In the genomic region with DNA sequence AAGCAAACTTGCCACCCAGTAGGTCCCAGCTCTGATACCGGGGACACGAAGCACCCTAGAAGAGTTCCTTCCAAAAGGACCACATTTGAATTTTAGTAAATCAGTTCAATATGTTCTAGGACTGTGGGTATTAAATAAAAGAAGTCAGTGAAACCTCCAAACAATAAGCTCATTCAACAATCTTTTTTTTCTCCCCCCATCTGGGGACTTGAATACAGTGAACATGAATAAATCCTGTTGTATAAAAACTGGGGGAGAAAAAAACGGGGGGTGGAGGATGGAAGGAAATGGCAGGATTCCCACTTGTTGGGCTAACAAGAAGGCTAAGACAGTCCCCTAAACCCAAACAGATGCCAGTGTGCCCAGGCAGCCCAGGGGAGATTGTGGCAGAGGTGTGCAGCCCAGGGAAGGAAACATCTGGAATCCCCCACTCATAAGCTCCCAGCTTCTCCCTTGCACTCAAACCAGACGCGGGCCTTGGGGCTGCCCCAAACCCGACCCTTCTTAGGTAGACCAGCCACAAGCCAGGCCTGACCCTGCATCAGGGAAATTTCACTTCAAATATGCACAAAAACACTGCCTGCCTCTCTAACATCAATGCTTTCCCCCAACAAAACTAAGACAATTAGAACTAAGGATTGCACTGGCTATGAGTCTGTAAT, we compare ENCODE assay signal across 1 cellular context.
TF ChIP-seq lines count a peak whose summit lies in the region.

No MANE protein-coding gene starts in this region.

TF ChIP-seq in GM12878, 131 proteins besides CTCF, POLR2A, EP300 and RAD21:
- TF ChIP-seq KAT2A (conservative IDR thresholded peaks at IDR 0.05; ENCODE audit: control insufficient read depth, low read depth, low read length) (no peak), MYC (IDR thresholded peaks at IDR 0.05; ENCODE audit: insufficient read depth, insufficient read length, insufficient replicate concordance, low read length, severe bottlenecking) (no peak), CREM (IDR thresholded peaks at IDR 0.05; ENCODE audit: low read depth) (no peak), KLF5 (IDR thresholded peaks at IDR 0.05; ENCODE audit: partially characterized antibody) (no peak), IKZF1 (conservative IDR thresholded peaks at IDR 0.05) (peak; percentile 45), NR2F1 (conservative IDR thresholded peaks at IDR 0.05) (no peak)
